Comparison of ENCODE assay signal across 8 cellular contexts in genomic region chr12:114682920-114683708, GRCh38. TPM values are rescaled to one million over a fixed set of nuclear protein-coding genes. Genes with fewer than 3 reads are reported as not detected.
A peak's percentile ranks its signal among the peaks of the same experiment; 100 is the strongest.
DNase-seq lines count a peak whose midpoint lies in the region; TF ChIP-seq lines count a peak whose summit lies in the region.

No MANE protein-coding gene starts in this region.

- no peaks in the 10 kb centered on the region for H3K27me3 ChIP-seq in MG63
- no peaks in the 10 kb centered on the region for H3K27me3 ChIP-seq in uterus

- peak overlapping the region; percentile 96 for H3K4me3 Mint-ChIP-seq in chondrocyte (ENCODE audit: unreplicated experiment)

- peaks cover 7% of the 10 kb centered on the region for H3K36me3 Mint-ChIP-seq in chondrocyte (ENCODE audit: low read depth)

- H3K27me3 Mint-ChIP-seq in chondrocyte (ENCODE audit: low read depth), result peaks cover 45% of the 10 kb centered on the region

- DNase-seq in AG10803 (ENCODE audit: low read depth), result peak; percentile 42
- DNase-seq in MG63, result peak; percentile 36
- no peak for DNase-seq in chondrocyte (ENCODE audit: low spot score)
- peak; percentile 22 to 73 for DNase-seq in lung microvascular endothelial cell (ENCODE audit: low read depth in 2 of 2)
- DNase-seq in uterus, result no peak
- DNase-seq in amygdala (lab: John Stamatoyannopoulos, UW), result no peak
- no peak for DNase-seq in NCI-H526 treated with DMSO at 0.1 percent for 48 hours (lab: John Stamatoyannopoulos, UW)
- DNase-seq in central memory CD4-positive, alpha-beta T cell, result no peak

- TF ChIP-seq CTCF in AG10803 (conservative IDR thresholded peaks at IDR 0.05; ENCODE audit: low read length), result peak; percentile 4; the same call in 1 of the 2 replicates
- TF ChIP-seq CTCF in chondrocyte (IDR thresholded peaks at IDR 0.05), result peak; percentile 46
- TF ChIP-seq CTCF in uterus (IDR thresholded peaks at IDR 0.05), result no peak

- peak overlapping the region; percentile 97 to 98 for H3K27ac ChIP-seq in uterus

- peaks cover 43% of the 10 kb centered on the region for H3K4me1 Mint-ChIP-seq in chondrocyte (ENCODE audit: low read depth)

- H3K4me3 ChIP-seq in AG10803 (ENCODE audit: low read length) (peak overlapping the region; percentile 94), MG63 (peak overlapping the region; percentile 65), uterus (peak overlapping the region; percentile 58 to 93)

- peak overlapping the region; percentile 96 for H3K27ac Mint-ChIP-seq in chondrocyte (ENCODE audit: unreplicated experiment)

- intact Hi-C loops in uterus (cut with DNase I; ENCODE audit: low total_unique reads), result no loop called here

- H3K9me3 Mint-ChIP-seq in chondrocyte (ENCODE audit: low read depth), result no peaks in the 10 kb centered on the region

- H3K36me3 ChIP-seq in MG63 (peaks cover 21% of the 10 kb centered on the region), uterus (no peaks in the 10 kb centered on the region)

- no peak for TF ChIP-seq POLR2A in uterus (IDR thresholded peaks at IDR 0.05)

- H3K9me3 ChIP-seq in MG63 (no peaks in the 10 kb centered on the region), uterus (no peaks in the 10 kb centered on the region)

- H3K4me1 ChIP-seq in uterus, result no peaks in the 10 kb centered on the region

RNA-seq across cellular contexts. Expression of gene TBX3, which starts 0.9 kb away (rescaled TPM):
- total RNA-seq in MG63 (2014; rRNA removed; shearing (Covaris generic); ENCODE audit: low replicate concordance), result 7.1 and 7.7 TPM in 2 replicates
- 0.53 to 2.9 TPM (median 2.5 TPM) in 3 replicates for total RNA-seq in chondrocyte
- total RNA-seq in lung microvascular endothelial cell, result 0.44 and 0.99 TPM in 2 replicates
- 100 to 1,000 TPM in 1 of 4 donors, 10 to 100 TPM in 3; 11.0 to 120 (median 56.3) TPM for total RNA-seq in uterus

Comparison
In these comparisons a context has a peak if more than half of its experiments do, and no peak if none do; other contexts are left out.
1. DNase-seq: peak in AG10803 (single experiment), MG63 (single experiment) and lung microvascular endothelial cell (2 of 2); none in chondrocyte (single experiment), uterus (0 of 2), amygdala (0 of 56), NCI-H526 treated with DMSO at 0.1 percent for 48 hours (single experiment) and central memory CD4-positive, alpha-beta T cell (single experiment).
2. CTCF ChIP-seq: peak in AG10803 (single experiment) and chondrocyte (single experiment); none in uterus (0 of 4).
3. Peak in every context shown above with its lines, with median percentiles within 50 percentile points of each other: H3K4me3 ChIP-seq.